12 cellular contexts compared by ENCODE assay signal in the genomic region with DNA sequence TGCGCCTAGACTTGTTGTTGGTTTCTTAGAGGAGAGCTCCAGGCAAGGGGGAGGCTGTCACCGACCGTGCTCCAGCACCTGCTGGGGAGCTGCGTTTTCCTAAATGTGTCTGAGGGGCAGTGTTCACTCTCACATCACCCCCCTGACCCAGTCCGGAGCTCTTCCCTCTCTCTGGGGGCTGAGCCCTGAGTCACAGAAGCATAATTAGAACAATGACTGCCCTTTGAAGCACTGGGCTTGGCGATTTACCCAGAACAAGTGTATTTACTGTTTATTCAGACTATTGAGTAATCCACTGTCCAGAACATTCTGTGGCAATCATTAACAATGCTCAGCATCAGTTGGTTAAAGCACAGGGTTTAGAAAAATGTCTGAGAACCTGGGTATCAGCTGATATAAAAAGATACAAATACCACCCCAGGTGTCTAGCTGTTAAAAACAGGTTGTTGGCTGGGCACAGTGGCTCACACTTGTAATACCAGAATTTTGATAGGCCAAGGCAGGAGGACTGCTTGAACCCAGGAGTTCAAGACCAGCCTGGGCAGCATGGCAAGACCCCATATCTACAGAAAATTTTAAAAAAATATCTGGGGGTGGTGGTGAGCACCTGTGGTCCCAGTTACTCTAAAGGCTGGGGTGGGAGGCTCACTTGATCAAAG. TPM values are rescaled to one million over a fixed set of nuclear protein-coding genes. Genes with fewer than 3 reads are reported as not detected.
DNase-seq lines count a peak whose midpoint lies in the region; ATAC-seq and TF ChIP-seq lines count a peak whose summit lies in the region.
"Had no signal": no experiment of that assay in that cellular context is flagged by ENCODE, and none has a peak within 500 bp of the region (broad histone marks: within the 10 kb centered on the region; RNA-seq: fewer than 3 reads in every experiment).

No MANE protein-coding gene starts in this region.

- ATAC-seq in Right ventricle myocardium inferior (peak; percentile 59), HG03045 (IDR thresholded peaks at IDR 0.05; ENCODE audit: unreplicated experiment) (no peak), GM18520 (IDR thresholded peaks at IDR 0.05; ENCODE audit: unreplicated experiment) (no peak)
- ATAC-seq: esophagus mucosa had no signal

- TF ChIP-seq CTCF in fibroblast of pulmonary artery (IDR thresholded peaks at IDR 0.05; ENCODE audit: low read length, missing control alignments): no peak

- no peak overlapping the region for H3K4me3 Mint-ChIP-seq in activated T-helper 1 cell treated with anti-CD3 and anti-CD28 coated beads, Interleukin-12 subunit alpha, Interleukin-12 subunit beta, Interleukin-2, Interleukin-4 antibody, amounts not matched to agents 30 ng/mL and 10 ng/mL and 1 ng/mL, durations not matched to agents 14 hours and 24 hours and 36 hours

- no peaks in the 10 kb centered on the region for H3K36me3 Mint-ChIP-seq in activated T-helper 1 cell treated with anti-CD3 and anti-CD28 coated beads, Interleukin-12 subunit alpha, Interleukin-12 subunit beta, Interleukin-2, Interleukin-4 antibody, amounts not matched to agents 30 ng/mL and 10 ng/mL and 1 ng/mL, durations not matched to agents 14 hours and 24 hours and 36 hours (ENCODE audit: low read depth)

- no peak for DNase-seq in Right ventricle myocardium inferior (ENCODE audit: missing footprints)
- no peak for DNase-seq in cardiac septum (ENCODE audit: low spot score)
- DNase-seq in fibroblast of pulmonary artery (ENCODE audit: low read depth): peak; percentile 91
- peak; percentile 87 for DNase-seq in middle frontal gyrus (ENCODE audit: extremely low spot score, low spot score)
- DNase-seq in activated T-helper 1 cell treated with anti-CD3 and anti-CD28 coated beads, Interleukin-12 subunit alpha, Interleukin-12 subunit beta, Interleukin-2, Interleukin-4 antibody, amounts not matched to agents 30 ng/mL and 10 ng/mL and 1 ng/mL, durations not matched to agents 14 hours and 24 hours and 36 hours (ENCODE audit: low spot score): no peak
- no peak for DNase-seq in Kasumi-1 (lab: John Stamatoyannopoulos, UW)
- DNase-seq: NCI-H1694, retina had no signal

- no peaks in the 10 kb centered on the region for H3K27me3 Mint-ChIP-seq in activated T-helper 1 cell treated with anti-CD3 and anti-CD28 coated beads, Interleukin-12 subunit alpha, Interleukin-12 subunit beta, Interleukin-2, Interleukin-4 antibody, amounts not matched to agents 30 ng/mL and 10 ng/mL and 1 ng/mL, durations not matched to agents 14 hours and 24 hours and 36 hours (ENCODE audit: insufficient read depth)

- no peak overlapping the region for H3K27ac Mint-ChIP-seq in activated T-helper 1 cell treated with anti-CD3 and anti-CD28 coated beads, Interleukin-12 subunit alpha, Interleukin-12 subunit beta, Interleukin-2, Interleukin-4 antibody, amounts not matched to agents 30 ng/mL and 10 ng/mL and 1 ng/mL, durations not matched to agents 14 hours and 24 hours and 36 hours

- H3K4me3 ChIP-seq in fibroblast of pulmonary artery (replicated peaks; ENCODE audit: low read depth, low read length): no peak overlapping the region

- intact Hi-C loops in Right ventricle myocardium inferior (cut with DNase I): no loop called here
- intact Hi-C loops in cardiac septum (cut with DNase I): no loop called here
- intact Hi-C loops in activated T-helper 1 cell treated with anti-CD3 and anti-CD28 coated beads, Interleukin-12 subunit alpha, Interleukin-12 subunit beta, Interleukin-2, Interleukin-4 antibody, amounts not matched to agents 30 ng/mL and 10 ng/mL and 1 ng/mL, durations not matched to agents 14 hours and 24 hours and 36 hours (cut with micrococcal nuclease): no loop called here

- H3K9me3 Mint-ChIP-seq in activated T-helper 1 cell treated with anti-CD3 and anti-CD28 coated beads, Interleukin-12 subunit alpha, Interleukin-12 subunit beta, Interleukin-2, Interleukin-4 antibody, amounts not matched to agents 30 ng/mL and 10 ng/mL and 1 ng/mL, durations not matched to agents 14 hours and 24 hours and 36 hours: no peaks in the 10 kb centered on the region

- peaks cover 25% of the 10 kb centered on the region for H3K4me1 Mint-ChIP-seq in activated T-helper 1 cell treated with anti-CD3 and anti-CD28 coated beads, Interleukin-12 subunit alpha, Interleukin-12 subunit beta, Interleukin-2, Interleukin-4 antibody, amounts not matched to agents 30 ng/mL and 10 ng/mL and 1 ng/mL, durations not matched to agents 14 hours and 24 hours and 36 hours (ENCODE audit: low read depth)

RNA-seq across cellular contexts. Expression of gene CES4A, which starts 8.1 kb away (rescaled TPM):
- 4.6 TPM for total RNA-seq in Right ventricle myocardium inferior
- total RNA-seq in cardiac septum: 11.9 TPM
- 33.2 and 34.2 TPM in 2 replicates for total RNA-seq in activated T-helper 1 cell treated with anti-CD3 and anti-CD28 coated beads, Interleukin-12 subunit alpha, Interleukin-12 subunit beta, Interleukin-2, Interleukin-4 antibody, amounts not matched to agents 30 ng/mL and 10 ng/mL and 1 ng/mL, durations not matched to agents 14 hours and 24 hours and 36 hours
- total RNA-seq: A172 had no signal

RNA-seq across cellular contexts. Expression of gene CBFB, which starts 32.5 kb away (rescaled TPM):
- 22.0 TPM for total RNA-seq in Right ventricle myocardium inferior
- 33.7 TPM for total RNA-seq in cardiac septum
- total RNA-seq in activated T-helper 1 cell treated with anti-CD3 and anti-CD28 coated beads, Interleukin-12 subunit alpha, Interleukin-12 subunit beta, Interleukin-2, Interleukin-4 antibody, amounts not matched to agents 30 ng/mL and 10 ng/mL and 1 ng/mL, durations not matched to agents 14 hours and 24 hours and 36 hours: 171 and 175 TPM in 2 replicates

RNA-seq across cellular contexts. Expression of gene CES3, which starts 35.4 kb away (rescaled TPM):
- 0.78 TPM for total RNA-seq in Right ventricle myocardium inferior
- total RNA-seq in cardiac septum: 0.62 TPM
- total RNA-seq in activated T-helper 1 cell treated with anti-CD3 and anti-CD28 coated beads, Interleukin-12 subunit alpha, Interleukin-12 subunit beta, Interleukin-2, Interleukin-4 antibody, amounts not matched to agents 30 ng/mL and 10 ng/mL and 1 ng/mL, durations not matched to agents 14 hours and 24 hours and 36 hours: 5.6 and 7.3 TPM in 2 replicates

Comparison
In these comparisons a context has a peak if more than half of its experiments do, and no peak if none do; other contexts are left out.
1. DNase-seq: peak in fibroblast of pulmonary artery (single experiment) and middle frontal gyrus (single experiment); none in Right ventricle myocardium inferior (single experiment), cardiac septum (single experiment), activated T-helper 1 cell treated with anti-CD3 and anti-CD28 coated beads, Interleukin-12 subunit alpha, Interleukin-12 subunit beta, Interleukin-2, Interleukin-4 antibody, amounts not matched to agents 30 ng/mL and 10 ng/mL and 1 ng/mL, durations not matched to agents 14 hours and 24 hours and 36 hours (single experiment) and Kasumi-1 (0 of 2).